Comparison of ENCODE assay signal across 19 cellular contexts in genomic region chr9:113996531-113997001, GRCh38.
A peak's percentile ranks its signal among the peaks of the same experiment; 100 is the strongest.
DNase-seq lines count a peak whose midpoint lies in the region; ATAC-seq and TF ChIP-seq lines count a peak whose summit lies in the region.
"Had no signal": no experiment of that assay in that cellular context is flagged by ENCODE, and none has a peak within 500 bp of the region (broad histone marks: within the 10 kb centered on the region; RNA-seq: fewer than 3 reads in every experiment).

No MANE protein-coding gene starts in this region.

- no peak overlapping the region for H3K27ac ChIP-seq in Peyer's patch
- H3K27ac ChIP-seq in stomach = no peak overlapping the region
- H3K27ac ChIP-seq: A549, RWPE1 had no signal

- peak; percentile 8 for DNase-seq in activated T-cell treated with anti-CD3 and anti-CD28 coated beads, Interleukin-2, amount 50 U/mL, for 24 hours
- DNase-seq in activated T-cell treated with anti-CD3 and anti-CD28 coated beads for 4 hours (no peak), Peyer's patch (peak in 2 of 3 donors; percentile 15 to 21), nephron progenitor cell (no peak), stomach (peak; percentile 19), C1 segment of cervical spinal cord (lab: John Stamatoyannopoulos, UW) (no peak), chondrocyte (ENCODE audit: low spot score) (no peak)
- DNase-seq in naive thymus-derived CD8-positive, alpha-beta T cell = no peak
- DNase-seq: COR-L47; EL; GOT3; NCI-H1930; NCI-H2171 treated with DMSO at 0.1 percent for 48 hours; NCI-H446 treated with DMSO at 0.1 percent for 48 hours; NK-92 treated with Interleukin-12 subunit alpha and Interleukin-12 subunit beta, amount 100 ng/mL, for 24 hours; OCI-M1 had no signal

- H3K36me3 ChIP-seq in Peyer's patch (no peaks in the 10 kb centered on the region), stomach (peaks cover 0 to 28% (median 20%) of the 10 kb centered on the region in 4 donors)

- TF ChIP-seq CTCF in Peyer's patch (IDR thresholded peaks at IDR 0.05) = no peak
- no peak for TF ChIP-seq CTCF in nephron progenitor cell (IDR thresholded peaks at IDR 0.05)
- no peak for TF ChIP-seq CTCF in stomach (IDR thresholded peaks at IDR 0.05)
- TF ChIP-seq CTCF in chondrocyte (IDR thresholded peaks at IDR 0.05) = no peak

- H3K4me3 Mint-ChIP-seq in activated T-cell treated with anti-CD3 and anti-CD28 coated beads, Interleukin-2, amount 50 U/mL, for 24 hours = no peak overlapping the region
- H3K4me3 Mint-ChIP-seq in nephron progenitor cell (no peak overlapping the region), chondrocyte (ENCODE audit: unreplicated experiment) (no peak overlapping the region)
- H3K4me3 Mint-ChIP-seq in naive thymus-derived CD8-positive, alpha-beta T cell = no peak overlapping the region

- H3K27ac Mint-ChIP-seq in activated T-cell treated with anti-CD3 and anti-CD28 coated beads, Interleukin-2, amount 50 U/mL, for 24 hours = peak overlapping the region; percentile 3
- H3K27ac Mint-ChIP-seq in nephron progenitor cell (peak overlapping the region; percentile 23), chondrocyte (ENCODE audit: unreplicated experiment) (no peak overlapping the region)
- H3K27ac Mint-ChIP-seq in naive thymus-derived CD8-positive, alpha-beta T cell = no peak overlapping the region

- POLR2A ChIA-PET in naive thymus-derived CD8-positive, alpha-beta T cell (lab: Charles Lee) = no interaction called here

- TF ChIP-seq EP300 in stomach (IDR thresholded peaks at IDR 0.05) = no peak

- no peaks in the 10 kb centered on the region for H3K36me3 Mint-ChIP-seq in activated T-cell treated with anti-CD3 and anti-CD28 coated beads, Interleukin-2, amount 50 U/mL, for 24 hours (ENCODE audit: low read depth)
- H3K36me3 Mint-ChIP-seq in nephron progenitor cell (ENCODE audit: low read depth) (peaks cover 28% of the 10 kb centered on the region), chondrocyte (ENCODE audit: low read depth) (peaks cover 15% of the 10 kb centered on the region)
- peaks cover 0 to 2% (median 0%) of the 10 kb centered on the region in 3 donors for H3K36me3 Mint-ChIP-seq in naive thymus-derived CD8-positive, alpha-beta T cell

- H3K4me3 ChIP-seq in Peyer's patch (no peak overlapping the region), stomach (no peak overlapping the region)
- H3K4me3 ChIP-seq: A549, K562 had no signal

- H3K9me3 ChIP-seq in Peyer's patch (no peaks in the 10 kb centered on the region), stomach (no peaks in the 10 kb centered on the region)
- H3K9me3 ChIP-seq: A549 had no signal

- no peaks in the 10 kb centered on the region for H3K27me3 ChIP-seq in Peyer's patch
- no peaks in the 10 kb centered on the region for H3K27me3 ChIP-seq in stomach

- 93 to 98% (median 95%) methylated on average over 6 of the region's 6 CpGs for WGBS in stomach, 5 donors

- intact Hi-C loops in stomach (cut with DNase I; ENCODE audit: low total_unique reads) = no loop called here

- no peaks in the 10 kb centered on the region for H3K9me3 Mint-ChIP-seq in activated T-cell treated with anti-CD3 and anti-CD28 coated beads, Interleukin-2, amount 50 U/mL, for 24 hours
- no peaks in the 10 kb centered on the region for H3K9me3 Mint-ChIP-seq in nephron progenitor cell
- no peaks in the 10 kb centered on the region for H3K9me3 Mint-ChIP-seq in naive thymus-derived CD8-positive, alpha-beta T cell
- H3K9me3 Mint-ChIP-seq in chondrocyte (ENCODE audit: low read depth) = no peaks in the 10 kb centered on the region

- no peaks in the 10 kb centered on the region for H3K27me3 Mint-ChIP-seq in activated T-cell treated with anti-CD3 and anti-CD28 coated beads, Interleukin-2, amount 50 U/mL, for 24 hours
- H3K27me3 Mint-ChIP-seq in nephron progenitor cell (ENCODE audit: low read depth, poor library complexity) = peaks cover 3% of the 10 kb centered on the region
- no peaks in the 10 kb centered on the region for H3K27me3 Mint-ChIP-seq in naive thymus-derived CD8-positive, alpha-beta T cell
- no peaks in the 10 kb centered on the region for H3K27me3 Mint-ChIP-seq in chondrocyte (ENCODE audit: low read depth)

- H3K4me1 Mint-ChIP-seq in activated T-cell treated with anti-CD3 and anti-CD28 coated beads, Interleukin-2, amount 50 U/mL, for 24 hours (ENCODE audit: low read depth) = peaks cover 6% of the 10 kb centered on the region
- peaks cover 25% of the 10 kb centered on the region for H3K4me1 Mint-ChIP-seq in nephron progenitor cell
- H3K4me1 Mint-ChIP-seq in naive thymus-derived CD8-positive, alpha-beta T cell = peaks cover 14 to 24% (median 17%) of the 10 kb centered on the region in 4 donors
- H3K4me1 Mint-ChIP-seq in chondrocyte (ENCODE audit: low read depth) = peaks cover 39% of the 10 kb centered on the region

- H3K4me1 ChIP-seq in Peyer's patch (peaks cover 0 to 3% (median 0%) of the 10 kb centered on the region in 4 donors), stomach (peaks cover 10 to 31% (median 30%) of the 10 kb centered on the region in 4 donors)
- H3K4me1 ChIP-seq: A549 had no signal

- TF ChIP-seq POLR2A in Peyer's patch (IDR thresholded peaks at IDR 0.05) (no peak), stomach (IDR thresholded peaks at IDR 0.05) (no peak)

- no peak for ATAC-seq in naive thymus-derived CD8-positive, alpha-beta T cell
- ATAC-seq: A549, K562 had no signal

Comparison
In these comparisons a context has a peak if more than half of its experiments do, and no peak if none do; other contexts are left out.
1. DNase-seq: peak in activated T-cell treated with anti-CD3 and anti-CD28 coated beads, Interleukin-2, amount 50 U/mL, for 24 hours (single experiment), Peyer's patch (2 of 3) and stomach (single experiment); none in activated T-cell treated with anti-CD3 and anti-CD28 coated beads for 4 hours (single experiment), nephron progenitor cell (single experiment), naive thymus-derived CD8-positive, alpha-beta T cell (0 of 10), C1 segment of cervical spinal cord (0 of 14) and chondrocyte (single experiment).
2. H3K27ac Mint-ChIP-seq: peak in activated T-cell treated with anti-CD3 and anti-CD28 coated beads, Interleukin-2, amount 50 U/mL, for 24 hours (single experiment) and nephron progenitor cell (single experiment); none in naive thymus-derived CD8-positive, alpha-beta T cell (0 of 10) and chondrocyte (single experiment).